Comparison of ENCODE assay signal across 19 cellular contexts in the genomic region with DNA sequence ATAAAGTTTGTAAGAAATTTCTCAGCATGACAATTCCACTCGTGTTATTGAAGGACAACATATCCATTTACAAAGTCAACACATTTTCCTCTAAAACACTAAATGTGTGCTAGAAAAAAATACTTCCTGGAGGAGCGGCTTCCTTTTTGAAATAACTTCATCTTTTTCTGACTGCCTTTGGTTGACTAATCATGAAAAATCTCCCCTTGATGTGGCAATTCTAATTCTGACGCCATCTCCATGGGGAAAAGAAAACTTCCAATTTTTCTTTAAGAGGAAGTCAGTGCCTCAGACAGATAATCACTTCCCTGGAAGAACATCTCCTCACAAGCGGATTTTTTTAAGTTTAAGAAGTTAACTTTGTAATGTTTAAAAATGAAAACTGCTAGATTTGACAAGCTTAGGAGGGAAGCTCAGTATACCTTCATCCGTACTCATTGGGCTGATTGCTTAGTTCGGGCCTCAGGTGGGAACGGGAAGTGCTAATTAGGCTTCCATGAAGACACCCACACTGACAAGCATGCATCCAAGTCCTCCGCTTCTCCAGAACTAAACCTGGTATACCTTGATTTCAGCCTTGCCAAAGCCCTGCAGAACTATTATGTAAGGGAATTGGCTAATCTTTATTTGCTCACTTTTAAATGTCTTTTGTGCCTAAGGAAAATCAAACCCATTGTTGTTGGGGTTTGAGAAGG. TPM values are rescaled to one million over a fixed set of nuclear protein-coding genes. Genes with fewer than 3 reads are reported as not detected.
DNase-seq lines count a peak whose midpoint lies in the region; ATAC-seq and TF ChIP-seq lines count a peak whose summit lies in the region.
"Had no signal": no experiment of that assay in that cellular context is flagged by ENCODE, and none has a peak within 500 bp of the region (broad histone marks: within the 10 kb centered on the region; RNA-seq: fewer than 3 reads in every experiment).

No MANE protein-coding gene starts in this region.

- H3K9me3 Mint-ChIP-seq in activated naive CD8-positive, alpha-beta T cell treated with anti-CD3 and anti-CD28 coated beads, Interleukin-2, amount 50 U/mL, for 24 hours: no peaks in the 10 kb centered on the region

- H3K9me3 ChIP-seq in ascending aorta: no peaks in the 10 kb centered on the region
- H3K9me3 ChIP-seq: A549, lower lobe of right lung had no signal

- no peak for TF ChIP-seq CTCF in ascending aorta (IDR thresholded peaks at IDR 0.05)

- no peaks in the 10 kb centered on the region for H3K79me2 ChIP-seq in ACC112 (ENCODE audit: control insufficient read depth, insufficient read depth, low read length, unreplicated experiment)

- H3K36me3 Mint-ChIP-seq in activated naive CD8-positive, alpha-beta T cell treated with anti-CD3 and anti-CD28 coated beads, Interleukin-2, amount 50 U/mL, for 24 hours (ENCODE audit: low read depth): no peaks in the 10 kb centered on the region

- H3K27me3 ChIP-seq in ACC112 (ENCODE audit: insufficient read depth, low read length) (no peaks in the 10 kb centered on the region), ascending aorta (no peaks in the 10 kb centered on the region)

- H2AFZ ChIP-seq in ACC112 (ENCODE audit: low read length, unreplicated experiment): peak overlapping the region; percentile 64

- no peak overlapping the region for H3K4me3 Mint-ChIP-seq in activated naive CD8-positive, alpha-beta T cell treated with anti-CD3 and anti-CD28 coated beads, Interleukin-2, amount 50 U/mL, for 24 hours
- H3K4me3 Mint-ChIP-seq: activated CD8-positive, alpha-beta T cell treated with anti-CD3 and anti-CD28 coated beads for 36 hours; activated T-helper 17 cell treated with anti-CD3 and anti-CD28 coated beads, Interleukin-2, amount 50 U/mL, for 72 hours; HFFc6; neural crest cell had no signal

- intact Hi-C loops in ascending aorta (cut with DNase I): no loop called here
- intact Hi-C loops in posterior cingulate gyrus (cut with DNase I): no loop called here

- ATAC-seq in activated naive CD8-positive, alpha-beta T cell treated with anti-CD3 and anti-CD28 coated beads, Interleukin-2, amount 50 U/mL, for 24 hours: no peak
- no peak for ATAC-seq in GM18858 (IDR thresholded peaks at IDR 0.05; ENCODE audit: unreplicated experiment)
- ATAC-seq: A549; stimulated activated naive CD8-positive, alpha-beta T cell treated with anti-CD3 and anti-CD28 coated beads, Interleukin-15, Interleukin-2, amounts not matched to agents 100 U/mL and 50 U/mL, for 24 hours had no signal

- DNase-seq in HPDE6-E6E7 (ENCODE audit: extremely low spot score) (peak; percentile 58), iris pigment epithelial cell (ENCODE audit: low read depth) (peak; percentile 26), ascending aorta (ENCODE audit: low spot score in 2 of 2) (no peak), posterior cingulate gyrus (no peak)
- DNase-seq in activated naive CD8-positive, alpha-beta T cell treated with anti-CD3 and anti-CD28 coated beads, Interleukin-2, amount 50 U/mL, for 24 hours: no peak
- DNase-seq in stimulated activated CD4-positive, alpha-beta T cell treated with anti-CD3 and anti-CD28 coated beads, Interleukin-2, amount 100 ng/mL, for 24 hours: no peak
- DNase-seq: aorta; dorsolateral prefrontal cortex; HFFc6; lower lobe of right lung; NCI-H1092 treated with DMSO at 0.1 percent for 48 hours; NCI-H2227 treated with DMSO at 0.1 percent for 48 hours; stimulated activated naive CD8-positive, alpha-beta T cell treated with anti-CD3 and anti-CD28 coated beads, Interleukin-15, Interleukin-2, amounts not matched to agents 100 U/mL and 50 U/mL, for 24 hours had no signal

- H3K4me1 ChIP-seq in ACC112 (ENCODE audit: control insufficient read depth, insufficient read depth, low read length, unreplicated experiment) (peaks cover 22% of the 10 kb centered on the region), ascending aorta (no peaks in the 10 kb centered on the region)
- H3K4me1 ChIP-seq: A549, lower lobe of right lung had no signal

- H3K27ac ChIP-seq in ACC112 (ENCODE audit: low read depth, low read length): peak overlapping the region; percentile 79
- no peak overlapping the region for H3K27ac ChIP-seq in ascending aorta
- H3K27ac ChIP-seq: A549, dorsolateral prefrontal cortex, lower lobe of right lung had no signal

- peaks cover 69% of the 10 kb centered on the region for H3K4me1 Mint-ChIP-seq in activated naive CD8-positive, alpha-beta T cell treated with anti-CD3 and anti-CD28 coated beads, Interleukin-2, amount 50 U/mL, for 24 hours
- H3K4me1 Mint-ChIP-seq: neural crest cell had no signal

- H3K36me3 ChIP-seq in ACC112 (ENCODE audit: insufficient read depth, low read length): no peaks in the 10 kb centered on the region
- no peaks in the 10 kb centered on the region for H3K36me3 ChIP-seq in ascending aorta
- H3K36me3 ChIP-seq: lower lobe of right lung had no signal

- H3K27ac Mint-ChIP-seq in activated naive CD8-positive, alpha-beta T cell treated with anti-CD3 and anti-CD28 coated beads, Interleukin-2, amount 50 U/mL, for 24 hours: peak overlapping the region; percentile 21
- H3K27ac Mint-ChIP-seq: activated CD8-positive, alpha-beta T cell treated with anti-CD3 and anti-CD28 coated beads for 36 hours; activated T-helper 17 cell treated with anti-CD3 and anti-CD28 coated beads, Interleukin-2, amount 50 U/mL, for 72 hours; HFFc6 had no signal

- peak overlapping the region; percentile 19; the same call in 1 of the 2 replicates for H3K4me3 ChIP-seq in ACC112 (ENCODE audit: low read depth, low read length)
- H3K4me3 ChIP-seq in ascending aorta: no peak overlapping the region
- H3K4me3 ChIP-seq: A549, dorsolateral prefrontal cortex, lower lobe of right lung had no signal

- H3K27me3 Mint-ChIP-seq in activated naive CD8-positive, alpha-beta T cell treated with anti-CD3 and anti-CD28 coated beads, Interleukin-2, amount 50 U/mL, for 24 hours: no peaks in the 10 kb centered on the region
- H3K27me3 Mint-ChIP-seq: activated CD8-positive, alpha-beta T cell treated with anti-CD3 and anti-CD28 coated beads for 36 hours; activated T-helper 17 cell treated with anti-CD3 and anti-CD28 coated beads, Interleukin-2, amount 50 U/mL, for 72 hours had no signal

RNA-seq across cellular contexts. Expression of a gene that starts 35.1 kb away (rescaled TPM):
- 216 TPM for total RNA-seq in ascending aorta

Comparison
In these comparisons a context has a peak if more than half of its experiments do, and no peak if none do; other contexts are left out.
1. DNase-seq: peak in HPDE6-E6E7 (single experiment) and iris pigment epithelial cell (single experiment); none in activated naive CD8-positive, alpha-beta T cell treated with anti-CD3 and anti-CD28 coated beads, Interleukin-2, amount 50 U/mL, for 24 hours (single experiment), stimulated activated CD4-positive, alpha-beta T cell treated with anti-CD3 and anti-CD28 coated beads, Interleukin-2, amount 100 ng/mL, for 24 hours (0 of 2), ascending aorta (0 of 2) and posterior cingulate gyrus (0 of 10).